ENCODE assay signal across 1 cellular context in the genomic region with DNA sequence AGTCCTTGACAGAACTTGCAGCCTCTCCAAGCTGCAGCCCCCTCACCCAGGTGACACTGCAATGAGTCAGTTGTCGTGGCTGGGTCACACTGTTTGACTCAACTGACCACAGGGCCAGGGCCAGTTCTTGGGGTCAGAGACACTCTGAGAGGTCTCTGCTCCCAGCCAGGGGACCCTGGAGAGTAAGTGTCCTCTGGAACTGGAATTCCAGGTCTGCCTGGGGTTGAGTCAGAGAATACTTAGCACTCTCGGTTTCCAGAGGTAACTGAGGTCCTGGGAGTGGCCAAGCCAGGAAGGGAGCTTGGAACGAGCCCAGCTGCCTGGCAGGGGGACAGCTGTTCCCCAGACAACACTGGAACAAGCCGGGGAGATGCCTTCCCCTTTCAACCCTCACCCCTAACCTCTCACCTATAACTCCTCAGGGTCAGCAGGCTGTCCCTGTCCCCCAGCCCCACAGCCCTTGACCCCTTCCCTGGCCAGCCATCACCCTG.
TF ChIP-seq lines count a peak whose summit lies in the region.

No MANE protein-coding gene starts in this region.

TF ChIP-seq in GM23338, 12 proteins besides CTCF, POLR2A, EP300 and RAD21 (continued from another document):
- TF ChIP-seq, protein P1, sequence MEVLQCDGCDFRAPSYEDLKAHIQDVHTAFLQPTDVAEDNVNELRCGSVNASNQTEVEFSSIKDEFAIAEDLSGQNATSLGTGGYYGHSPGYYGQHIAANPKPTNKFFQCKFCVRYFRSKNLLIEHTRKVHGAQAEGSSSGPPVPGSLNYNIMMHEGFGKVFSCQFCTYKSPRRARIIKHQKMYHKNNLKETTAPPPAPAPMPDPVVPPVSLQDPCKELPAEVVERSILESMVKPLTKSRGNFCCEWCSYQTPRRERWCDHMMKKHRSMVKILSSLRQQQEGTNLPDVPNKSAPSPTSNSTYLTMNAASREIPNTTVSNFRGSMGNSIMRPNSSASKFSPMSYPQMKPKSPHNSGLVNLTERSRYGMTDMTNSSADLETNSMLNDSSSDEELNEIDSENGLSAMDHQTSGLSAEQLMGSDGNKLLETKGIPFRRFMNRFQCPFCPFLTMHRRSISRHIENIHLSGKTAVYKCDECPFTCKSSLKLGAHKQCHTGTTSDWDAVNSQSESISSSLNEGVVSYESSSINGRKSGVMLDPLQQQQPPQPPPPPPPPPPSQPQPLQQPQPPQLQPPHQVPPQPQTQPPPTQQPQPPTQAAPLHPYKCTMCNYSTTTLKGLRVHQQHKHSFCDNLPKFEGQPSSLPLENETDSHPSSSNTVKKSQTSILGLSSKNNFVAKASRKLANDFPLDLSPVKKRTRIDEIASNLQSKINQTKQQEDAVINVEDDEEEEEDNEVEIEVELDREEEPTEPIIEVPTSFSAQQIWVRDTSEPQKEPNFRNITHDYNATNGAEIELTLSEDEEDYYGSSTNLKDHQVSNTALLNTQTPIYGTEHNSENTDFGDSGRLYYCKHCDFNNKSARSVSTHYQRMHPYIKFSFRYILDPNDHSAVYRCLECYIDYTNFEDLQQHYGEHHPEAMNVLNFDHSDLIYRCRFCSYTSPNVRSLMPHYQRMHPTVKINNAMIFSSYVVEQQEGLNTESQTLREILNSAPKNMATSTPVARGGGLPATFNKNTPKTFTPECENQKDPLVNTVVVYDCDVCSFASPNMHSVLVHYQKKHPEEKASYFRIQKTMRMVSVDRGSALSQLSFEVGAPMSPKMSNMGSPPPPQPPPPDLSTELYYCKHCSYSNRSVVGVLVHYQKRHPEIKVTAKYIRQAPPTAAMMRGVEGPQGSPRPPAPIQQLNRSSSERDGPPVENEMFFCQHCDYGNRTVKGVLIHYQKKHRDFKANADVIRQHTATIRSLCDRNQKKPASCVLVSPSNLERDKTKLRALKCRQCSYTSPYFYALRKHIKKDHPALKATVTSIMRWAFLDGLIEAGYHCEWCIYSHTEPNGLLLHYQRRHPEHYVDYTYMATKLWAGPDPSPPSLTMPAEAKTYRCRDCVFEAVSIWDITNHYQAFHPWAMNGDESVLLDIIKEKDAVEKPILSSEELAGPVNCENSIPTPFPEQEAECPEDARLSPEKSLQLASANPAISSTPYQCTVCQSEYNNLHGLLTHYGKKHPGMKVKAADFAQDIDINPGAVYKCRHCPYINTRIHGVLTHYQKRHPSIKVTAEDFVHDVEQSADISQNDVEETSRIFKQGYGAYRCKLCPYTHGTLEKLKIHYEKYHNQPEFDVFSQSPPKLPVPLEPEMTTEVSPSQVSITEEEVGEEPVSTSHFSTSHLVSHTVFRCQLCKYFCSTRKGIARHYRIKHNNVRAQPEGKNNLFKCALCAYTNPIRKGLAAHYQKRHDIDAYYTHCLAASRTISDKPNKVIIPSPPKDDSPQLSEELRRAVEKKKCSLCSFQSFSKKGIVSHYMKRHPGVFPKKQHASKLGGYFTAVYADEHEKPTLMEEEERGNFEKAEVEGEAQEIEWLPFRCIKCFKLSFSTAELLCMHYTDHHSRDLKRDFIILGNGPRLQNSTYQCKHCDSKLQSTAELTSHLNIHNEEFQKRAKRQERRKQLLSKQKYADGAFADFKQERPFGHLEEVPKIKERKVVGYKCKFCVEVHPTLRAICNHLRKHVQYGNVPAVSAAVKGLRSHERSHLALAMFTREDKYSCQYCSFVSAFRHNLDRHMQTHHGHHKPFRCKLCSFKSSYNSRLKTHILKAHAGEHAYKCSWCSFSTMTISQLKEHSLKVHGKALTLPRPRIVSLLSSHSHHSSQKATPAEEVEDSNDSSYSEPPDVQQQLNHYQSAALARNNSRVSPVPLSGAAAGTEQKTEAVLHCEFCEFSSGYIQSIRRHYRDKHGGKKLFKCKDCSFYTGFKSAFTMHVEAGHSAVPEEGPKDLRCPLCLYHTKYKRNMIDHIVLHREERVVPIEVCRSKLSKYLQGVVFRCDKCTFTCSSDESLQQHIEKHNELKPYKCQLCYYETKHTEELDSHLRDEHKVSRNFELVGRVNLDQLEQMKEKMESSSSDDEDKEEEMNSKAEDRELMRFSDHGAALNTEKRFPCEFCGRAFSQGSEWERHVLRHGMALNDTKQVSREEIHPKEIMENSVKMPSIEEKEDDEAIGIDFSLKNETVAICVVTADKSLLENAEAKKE (CRISPR knock-in tag; IDR thresholded peaks at IDR 0.05) = no peak
- TF ChIP-seq ETS1 (IDR thresholded peaks at IDR 0.05) = no peak
- no peak for TF ChIP-seq CREB1 (CRISPR knock-in tag; IDR thresholded peaks at IDR 0.05; ENCODE audit: low read depth)
- TF ChIP-seq STAT1 (IDR thresholded peaks at IDR 0.05; ENCODE audit: unreplicated experiment) = no peak
- no peak for TF ChIP-seq REST (IDR thresholded peaks at IDR 0.05; ENCODE audit: unreplicated experiment)
- TF ChIP-seq ZNF331 (CRISPR knock-in tag; IDR thresholded peaks at IDR 0.05; ENCODE audit: low read depth) = no peak
- no peak for TF ChIP-seq JUNB (IDR thresholded peaks at IDR 0.05; ENCODE audit: unreplicated experiment)
TF ChIP-seq in GM23338: peak in this region for 0.
